Comparison of ENCODE assay signal across 20 cellular contexts in the genomic region with DNA sequence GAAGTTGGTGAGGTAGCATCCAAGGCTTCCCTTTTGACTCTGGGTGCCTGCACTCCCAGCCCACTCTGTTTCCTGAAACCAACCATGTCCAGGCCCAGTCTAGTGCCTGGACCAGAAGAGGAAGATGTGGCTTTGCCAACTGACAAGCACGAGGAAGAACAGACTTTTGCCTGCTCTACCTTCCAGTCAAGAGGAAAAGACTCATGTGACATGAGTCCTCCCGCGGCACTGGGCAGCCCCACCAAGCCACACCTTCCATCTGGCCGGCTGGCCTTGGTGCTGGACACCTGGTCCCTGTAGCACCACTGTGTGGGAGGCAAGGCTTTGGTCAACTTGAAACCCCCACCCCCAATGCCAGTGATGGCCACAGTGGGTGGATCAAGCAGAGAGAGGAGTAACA. TPM values are rescaled to one million over a fixed set of nuclear protein-coding genes. Genes with fewer than 3 reads are reported as not detected.
"Had no signal": no experiment of that assay in that cellular context is flagged by ENCODE, and none has a peak within 500 bp of the region (broad histone marks: within the 10 kb centered on the region; RNA-seq: fewer than 3 reads in every experiment).

No MANE protein-coding gene starts in this region.

- H3K36me3 Mint-ChIP-seq: activated naive CD4-positive, alpha-beta T cell treated with anti-CD3 and anti-CD28 coated beads, Interleukin-2, amount 10 ng/mL, durations not matched to agents 7 days and 5 days; memory B cell had no signal

- DNase-seq: activated CD4-positive, alpha-beta memory T cell treated with anti-CD3 and anti-CD28 coated beads, Interleukin-2, amount 10 ng/mL, durations not matched to agents 7 days and 5 days; activated CD4-positive, alpha-beta T cell treated with anti-CD3 and anti-CD28 coated beads for 48 hours; activated CD4-positive, CD25-positive, alpha-beta regulatory T cell; activated effector memory CD4-positive, alpha-beta T cell treated with anti-CD3 and anti-CD28 coated beads, Interleukin-2, amount 50 U/mL, for 16 hours; activated naive CD4-positive, alpha-beta T cell treated with anti-CD3 and anti-CD28 coated beads, Interleukin-2, amount 10 ng/mL, durations not matched to agents 7 days and 5 days; activated naive CD8-positive, alpha-beta T cell treated with anti-CD3 and anti-CD28 coated beads, Interleukin-2, amount 50 U/mL, for 24 hours; cortex of kidney; heart left ventricle; kidney; nucleus accumbens; stimulated activated CD4-positive, alpha-beta T cell treated with anti-CD3 and anti-CD28 coated beads, Interleukin-2, amount 100 ng/mL, for 48 hours; stimulated activated CD8-positive, alpha-beta memory T cell treated with anti-CD3 and anti-CD28 coated beads, Interleukin-4, amount 100 ng/mL, for 48 hours; stimulated activated naive B cell treated with anti-CD40 and anti-IgM and Interleukin-4, amounts not matched to agents 10 μg/mL and 1 μg/mL and 100 μg/mL, for 72 hours; T1000 had no signal

- H3K4me3 ChIP-seq: heart left ventricle, thoracic aorta, upper lobe of left lung had no signal

- H3K4me1 Mint-ChIP-seq: activated naive CD4-positive, alpha-beta T cell treated with anti-CD3 and anti-CD28 coated beads, Interleukin-2, amount 10 ng/mL, durations not matched to agents 7 days and 5 days; activated naive CD8-positive, alpha-beta T cell treated with anti-CD3 and anti-CD28 coated beads, Interleukin-2, amount 50 U/mL, for 24 hours; memory B cell; nephron had no signal

- H3K4me1 ChIP-seq: heart left ventricle had no signal

- H3K36me3 ChIP-seq: heart left ventricle, thoracic aorta, upper lobe of left lung had no signal

- ATAC-seq: activated naive CD8-positive, alpha-beta T cell treated with anti-CD3 and anti-CD28 coated beads, Interleukin-2, amount 50 U/mL, for 24 hours; heart left ventricle; stimulated activated naive B cell treated with anti-CD40 and anti-IgM and Interleukin-4, amounts not matched to agents 10 μg/mL and 1 μg/mL and 100 μg/mL, for 72 hours had no signal

- H3K9me3 Mint-ChIP-seq: activated CD4-positive, alpha-beta memory T cell treated with anti-CD3 and anti-CD28 coated beads, Interleukin-2, amount 10 ng/mL, durations not matched to agents 7 days and 5 days; activated naive CD4-positive, alpha-beta T cell treated with anti-CD3 and anti-CD28 coated beads, Interleukin-2, amount 10 ng/mL, durations not matched to agents 7 days and 5 days; activated naive CD8-positive, alpha-beta T cell treated with anti-CD3 and anti-CD28 coated beads, Interleukin-2, amount 50 U/mL, for 24 hours; memory B cell; nephron; stimulated activated naive B cell treated with anti-CD40 and anti-IgM and Interleukin-4, amounts not matched to agents 10 μg/mL and 1 μg/mL and 100 μg/mL, for 72 hours; T-helper 1 cell treated with Interleukin-12 subunit alpha and Interleukin-12 subunit beta and Interleukin-4 antibody, amounts not matched to agents 30 μg/mL and 1 μg/mL, for 36 hours had no signal

- H3K4me3 Mint-ChIP-seq: activated CD4-positive, alpha-beta memory T cell treated with anti-CD3 and anti-CD28 coated beads, Interleukin-2, amount 10 ng/mL, durations not matched to agents 7 days and 5 days; activated naive CD4-positive, alpha-beta T cell treated with anti-CD3 and anti-CD28 coated beads, Interleukin-2, amount 10 ng/mL, durations not matched to agents 7 days and 5 days; activated naive CD8-positive, alpha-beta T cell treated with anti-CD3 and anti-CD28 coated beads, Interleukin-2, amount 50 U/mL, for 24 hours; memory B cell; nephron; stimulated activated naive B cell treated with anti-CD40 and anti-IgM and Interleukin-4, amounts not matched to agents 10 μg/mL and 1 μg/mL and 100 μg/mL, for 72 hours; T-helper 1 cell treated with Interleukin-12 subunit alpha and Interleukin-12 subunit beta and Interleukin-4 antibody, amounts not matched to agents 30 μg/mL and 1 μg/mL, for 36 hours had no signal

- H3K27ac ChIP-seq: heart left ventricle, thoracic aorta had no signal

- H3K27me3 Mint-ChIP-seq: activated CD4-positive, alpha-beta memory T cell treated with anti-CD3 and anti-CD28 coated beads, Interleukin-2, amount 10 ng/mL, durations not matched to agents 7 days and 5 days; activated naive CD8-positive, alpha-beta T cell treated with anti-CD3 and anti-CD28 coated beads, Interleukin-2, amount 50 U/mL, for 24 hours had no signal

- H3K27me3 ChIP-seq: heart left ventricle, upper lobe of left lung had no signal

- H3K9me3 ChIP-seq: heart left ventricle, thoracic aorta, upper lobe of left lung had no signal

- H3K27ac Mint-ChIP-seq: activated CD4-positive, alpha-beta memory T cell treated with anti-CD3 and anti-CD28 coated beads, Interleukin-2, amount 10 ng/mL, durations not matched to agents 7 days and 5 days; activated naive CD4-positive, alpha-beta T cell treated with anti-CD3 and anti-CD28 coated beads, Interleukin-2, amount 10 ng/mL, durations not matched to agents 7 days and 5 days; activated naive CD8-positive, alpha-beta T cell treated with anti-CD3 and anti-CD28 coated beads, Interleukin-2, amount 50 U/mL, for 24 hours; memory B cell; nephron; stimulated activated naive B cell treated with anti-CD40 and anti-IgM and Interleukin-4, amounts not matched to agents 10 μg/mL and 1 μg/mL and 100 μg/mL, for 72 hours; T-helper 1 cell treated with Interleukin-12 subunit alpha and Interleukin-12 subunit beta and Interleukin-4 antibody, amounts not matched to agents 30 μg/mL and 1 μg/mL, for 36 hours had no signal

RNA-seq across cellular contexts. Expression of a gene that starts 12.7 kb away (rescaled TPM):
- total RNA-seq: myocyte had no signal
